ENCODE assay signal across 1 cellular context in genomic region chr1:212701910-212702309, GRCh38.
TF ChIP-seq lines count a peak whose summit lies in the region.

No MANE protein-coding gene starts in this region.

TF ChIP-seq in HepG2, 621 proteins besides CTCF, POLR2A, EP300 and RAD21 (continued from another document):
- TF ChIP-seq, protein P1, sequence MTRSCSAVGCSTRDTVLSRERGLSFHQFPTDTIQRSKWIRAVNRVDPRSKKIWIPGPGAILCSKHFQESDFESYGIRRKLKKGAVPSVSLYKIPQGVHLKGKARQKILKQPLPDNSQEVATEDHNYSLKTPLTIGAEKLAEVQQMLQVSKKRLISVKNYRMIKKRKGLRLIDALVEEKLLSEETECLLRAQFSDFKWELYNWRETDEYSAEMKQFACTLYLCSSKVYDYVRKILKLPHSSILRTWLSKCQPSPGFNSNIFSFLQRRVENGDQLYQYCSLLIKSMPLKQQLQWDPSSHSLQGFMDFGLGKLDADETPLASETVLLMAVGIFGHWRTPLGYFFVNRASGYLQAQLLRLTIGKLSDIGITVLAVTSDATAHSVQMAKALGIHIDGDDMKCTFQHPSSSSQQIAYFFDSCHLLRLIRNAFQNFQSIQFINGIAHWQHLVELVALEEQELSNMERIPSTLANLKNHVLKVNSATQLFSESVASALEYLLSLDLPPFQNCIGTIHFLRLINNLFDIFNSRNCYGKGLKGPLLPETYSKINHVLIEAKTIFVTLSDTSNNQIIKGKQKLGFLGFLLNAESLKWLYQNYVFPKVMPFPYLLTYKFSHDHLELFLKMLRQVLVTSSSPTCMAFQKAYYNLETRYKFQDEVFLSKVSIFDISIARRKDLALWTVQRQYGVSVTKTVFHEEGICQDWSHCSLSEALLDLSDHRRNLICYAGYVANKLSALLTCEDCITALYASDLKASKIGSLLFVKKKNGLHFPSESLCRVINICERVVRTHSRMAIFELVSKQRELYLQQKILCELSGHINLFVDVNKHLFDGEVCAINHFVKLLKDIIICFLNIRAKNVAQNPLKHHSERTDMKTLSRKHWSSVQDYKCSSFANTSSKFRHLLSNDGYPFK (CRISPR knock-in tag; IDR thresholded peaks at IDR 0.05; ENCODE audit: borderline replicate concordance): no peak
- TF ChIP-seq TAF1 (CRISPR knock-in tag; IDR thresholded peaks at IDR 0.05) (no peak), HDAC2 (CRISPR knock-in tag; IDR thresholded peaks at IDR 0.05) (no peak), ZBTB7A (CRISPR knock-in tag; IDR thresholded peaks at IDR 0.05) (no peak), SRSF9 (IDR thresholded peaks at IDR 0.05; ENCODE audit: borderline replicate concordance, insufficient read depth, low read depth, low read length, poor library complexity, severe bottlenecking) (no peak), NR2F6 (IDR thresholded peaks at IDR 0.05) (no peak), NR2F6 (CRISPR knock-in tag; IDR thresholded peaks at IDR 0.05) (no peak), NFRKB (IDR thresholded peaks at IDR 0.05) (no peak), ZNF790 (CRISPR knock-in tag; IDR thresholded peaks at IDR 0.05; ENCODE audit: borderline replicate concordance) (no peak), EHMT2 (IDR thresholded peaks at IDR 0.05; ENCODE audit: borderline replicate concordance, low read depth, low read length) (no peak), KLF16 (CRISPR knock-in tag; IDR thresholded peaks at IDR 0.05) (no peak)
- TF ChIP-seq, protein P2, sequence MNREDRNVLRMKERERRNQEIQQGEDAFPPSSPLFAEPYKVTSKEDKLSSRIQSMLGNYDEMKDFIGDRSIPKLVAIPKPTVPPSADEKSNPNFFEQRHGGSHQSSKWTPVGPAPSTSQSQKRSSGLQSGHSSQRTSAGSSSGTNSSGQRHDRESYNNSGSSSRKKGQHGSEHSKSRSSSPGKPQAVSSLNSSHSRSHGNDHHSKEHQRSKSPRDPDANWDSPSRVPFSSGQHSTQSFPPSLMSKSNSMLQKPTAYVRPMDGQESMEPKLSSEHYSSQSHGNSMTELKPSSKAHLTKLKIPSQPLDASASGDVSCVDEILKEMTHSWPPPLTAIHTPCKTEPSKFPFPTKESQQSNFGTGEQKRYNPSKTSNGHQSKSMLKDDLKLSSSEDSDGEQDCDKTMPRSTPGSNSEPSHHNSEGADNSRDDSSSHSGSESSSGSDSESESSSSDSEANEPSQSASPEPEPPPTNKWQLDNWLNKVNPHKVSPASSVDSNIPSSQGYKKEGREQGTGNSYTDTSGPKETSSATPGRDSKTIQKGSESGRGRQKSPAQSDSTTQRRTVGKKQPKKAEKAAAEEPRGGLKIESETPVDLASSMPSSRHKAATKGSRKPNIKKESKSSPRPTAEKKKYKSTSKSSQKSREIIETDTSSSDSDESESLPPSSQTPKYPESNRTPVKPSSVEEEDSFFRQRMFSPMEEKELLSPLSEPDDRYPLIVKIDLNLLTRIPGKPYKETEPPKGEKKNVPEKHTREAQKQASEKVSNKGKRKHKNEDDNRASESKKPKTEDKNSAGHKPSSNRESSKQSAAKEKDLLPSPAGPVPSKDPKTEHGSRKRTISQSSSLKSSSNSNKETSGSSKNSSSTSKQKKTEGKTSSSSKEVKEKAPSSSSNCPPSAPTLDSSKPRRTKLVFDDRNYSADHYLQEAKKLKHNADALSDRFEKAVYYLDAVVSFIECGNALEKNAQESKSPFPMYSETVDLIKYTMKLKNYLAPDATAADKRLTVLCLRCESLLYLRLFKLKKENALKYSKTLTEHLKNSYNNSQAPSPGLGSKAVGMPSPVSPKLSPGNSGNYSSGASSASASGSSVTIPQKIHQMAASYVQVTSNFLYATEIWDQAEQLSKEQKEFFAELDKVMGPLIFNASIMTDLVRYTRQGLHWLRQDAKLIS (CRISPR knock-in tag; IDR thresholded peaks at IDR 0.05): no peak
- TF ChIP-seq, protein P3, sequence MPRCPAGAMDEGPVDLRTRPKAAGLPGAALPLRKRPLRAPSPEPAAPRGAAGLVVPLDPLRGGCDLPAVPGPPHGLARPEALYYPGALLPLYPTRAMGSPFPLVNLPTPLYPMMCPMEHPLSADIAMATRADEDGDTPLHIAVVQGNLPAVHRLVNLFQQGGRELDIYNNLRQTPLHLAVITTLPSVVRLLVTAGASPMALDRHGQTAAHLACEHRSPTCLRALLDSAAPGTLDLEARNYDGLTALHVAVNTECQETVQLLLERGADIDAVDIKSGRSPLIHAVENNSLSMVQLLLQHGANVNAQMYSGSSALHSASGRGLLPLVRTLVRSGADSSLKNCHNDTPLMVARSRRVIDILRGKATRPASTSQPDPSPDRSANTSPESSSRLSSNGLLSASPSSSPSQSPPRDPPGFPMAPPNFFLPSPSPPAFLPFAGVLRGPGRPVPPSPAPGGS (CRISPR knock-in tag; IDR thresholded peaks at IDR 0.05): no peak
